In genomic region chr10:17181751-17182150, GRCh38 we compare ENCODE assay signal across 18 cellular contexts. TPM values are rescaled to one million over a fixed set of nuclear protein-coding genes. Genes with fewer than 3 reads are reported as not detected.
A peak's percentile ranks its signal among the peaks of the same experiment; 100 is the strongest.
DNase-seq lines count a peak whose midpoint lies in the region; FAIRE-seq and TF ChIP-seq lines count a peak whose summit lies in the region.
"Had no signal": no experiment of that assay in that cellular context is flagged by ENCODE, and none has a peak within 500 bp of the region (broad histone marks: within the 10 kb centered on the region; RNA-seq: fewer than 3 reads in every experiment).

No MANE protein-coding gene starts in this region.

- no peak for TF ChIP-seq POLR2A in endothelial cell of umbilical vein (IDR thresholded peaks at IDR 0.05; ENCODE audit: low read depth, low read length)

- H3K4me1 Mint-ChIP-seq in type B pancreatic cell (ENCODE audit: unreplicated experiment) (peaks cover 20% of the 10 kb centered on the region), osteocyte (ENCODE audit: unreplicated experiment) (peaks cover 5% of the 10 kb centered on the region)

- no peaks in the 10 kb centered on the region for H3K9me3 ChIP-seq in endothelial cell of umbilical vein (replicated peaks; ENCODE audit: control insufficient read depth, insufficient read depth, low read length)

- no peaks in the 10 kb centered on the region for H3K27me3 Mint-ChIP-seq in type B pancreatic cell
- no peaks in the 10 kb centered on the region for H3K27me3 Mint-ChIP-seq in osteocyte (ENCODE audit: unreplicated experiment)
- H3K27me3 Mint-ChIP-seq: brain; CD4-positive, alpha-beta T cell had no signal

- no TSS peak for BruUV-seq in endothelial cell of umbilical vein (replicated peaks; lab: Mats Ljungman, UMichigan)

- no peak overlapping the region for H3K4me2 ChIP-seq in endothelial cell of umbilical vein (ENCODE audit: insufficient read depth, low read length)

- H3K27ac ChIP-seq in endothelial cell of umbilical vein (ENCODE audit: insufficient read depth, low read depth, low read length), result no peak overlapping the region
- H3K27ac ChIP-seq: RWPE1 had no signal

- H3K4me3 ChIP-seq in endothelial cell of umbilical vein (replicated peaks in 1 of 3; ENCODE audit: insufficient read depth in 1 of 3, low read depth in 1 of 3, low read length in 3 of 3), result no peak overlapping the region

- CTCF ChIA-PET in endothelial cell of umbilical vein (lab: Charles Lee), result interaction anchor here (1.4 to 1.5 kb wide), 3 partner anchors 10 to 132 kb away, joined by 3 to 5 read pairs (median 4); partner anchors contain the start of gene TRDMT1

- H3K79me2 ChIP-seq in endothelial cell of umbilical vein (ENCODE audit: control insufficient read depth, insufficient read depth, low read length), result no peaks in the 10 kb centered on the region

- H3K27ac Mint-ChIP-seq in type B pancreatic cell (no peak overlapping the region), osteocyte (ENCODE audit: unreplicated experiment) (no peak overlapping the region)
- H3K27ac Mint-ChIP-seq: activated naive CD4-positive, alpha-beta T cell treated with anti-CD3 and anti-CD28 coated beads for 36 hours; CD4-positive, alpha-beta T cell had no signal

- H3K4me1 ChIP-seq in endothelial cell of umbilical vein (ENCODE audit: control insufficient read depth, extremely low read depth, insufficient read depth, low read length), result no peaks in the 10 kb centered on the region

- no peaks in the 10 kb centered on the region for H3K36me3 ChIP-seq in endothelial cell of umbilical vein (ENCODE audit: control insufficient read depth in 2 of 2, extremely low read depth in 1 of 2, insufficient read depth in 2 of 2, low read length in 2 of 2)

- TF ChIP-seq CTCF in endothelial cell of umbilical vein (IDR thresholded peaks at IDR 0.05; ENCODE audit: extremely low read depth in 1 of 2, insufficient read depth in 1 of 2, low read depth in 1 of 2, low read length in 2 of 2) (no peak), type B pancreatic cell (conservative IDR thresholded peaks at IDR 0.05) (no peak), osteocyte (IDR thresholded peaks at IDR 0.05) (no peak)

- dilution Hi-C loops in endothelial cell of umbilical vein (cut with MboI; ENCODE audit: extremely low pct_ligation_motif_present, low sequenced_read_pairs), result no loop called here

- FAIRE-seq in endothelial cell of umbilical vein (lab: Jason Lieb, UNC), result no peak
- FAIRE-seq: GM18507 had no signal

- intact Hi-C loops in endothelial cell of umbilical vein (cut with micrococcal nuclease), result no loop called here

- H3K36me3 Mint-ChIP-seq in type B pancreatic cell, result no peaks in the 10 kb centered on the region
- H3K36me3 Mint-ChIP-seq in osteocyte (ENCODE audit: unreplicated experiment), result no peaks in the 10 kb centered on the region
- H3K36me3 Mint-ChIP-seq: brain had no signal

- H3K9me1 ChIP-seq in endothelial cell of umbilical vein (replicated peaks; ENCODE audit: control insufficient read depth, extremely low read depth, insufficient read depth, low read length), result no peaks in the 10 kb centered on the region

- H3K4me3 Mint-ChIP-seq in type B pancreatic cell, result peak overlapping the region; percentile 10
- no peak overlapping the region for H3K4me3 Mint-ChIP-seq in osteocyte (ENCODE audit: unreplicated experiment)
- H3K4me3 Mint-ChIP-seq: activated naive CD4-positive, alpha-beta T cell treated with anti-CD3 and anti-CD28 coated beads for 36 hours; brain; CD4-positive, alpha-beta T cell had no signal

- H3K9ac ChIP-seq in endothelial cell of umbilical vein (replicated peaks; ENCODE audit: extremely low read depth, insufficient read depth, low read length), result no peak overlapping the region

- DNase-seq in NCI-H2196 (lab: John Stamatoyannopoulos, UW; ENCODE audit: unreplicated experiment) (peak; percentile 17), NCI-H2196 treated with DMSO at 0.1 percent for 48 hours (lab: John Stamatoyannopoulos, UW; ENCODE audit: unreplicated experiment) (no peak), NCI-H510A treated with DMSO at 0.1 percent for 48 hours (lab: John Stamatoyannopoulos, UW) (peak; percentile 93), endothelial cell of umbilical vein (ENCODE audit: low read depth, low spot score) (peak; percentile 43), type B pancreatic cell (ENCODE audit: extremely low spot score, unreplicated experiment) (no peak), HK-2 (ENCODE audit: unreplicated experiment) (no peak), osteocyte (ENCODE audit: extremely low spot score, unreplicated experiment) (no peak), NOMO-1 treated with dmso at 0.1 percent for 144 hours (lab: John Stamatoyannopoulos, UW; ENCODE audit: unreplicated experiment) (no peak)
- DNase-seq: activated CD4-positive, CD25-positive, alpha-beta regulatory T cell treated with anti-CD3 and anti-CD28 coated beads, Interleukin-2, amount 50 U/mL, for 72 hours; activated naive CD4-positive, alpha-beta T cell treated with anti-CD3 and anti-CD28 coated beads for 36 hours; CD4-positive, alpha-beta T cell; effector CD4-positive, alpha-beta T cell; MM.1S; NCI-H446 treated with DMSO at 0.1 percent for 48 hours; right cardiac atrium had no signal

- H3K9me3 Mint-ChIP-seq in type B pancreatic cell, result no peaks in the 10 kb centered on the region
- no peaks in the 10 kb centered on the region for H3K9me3 Mint-ChIP-seq in osteocyte (ENCODE audit: unreplicated experiment)
- H3K9me3 Mint-ChIP-seq: activated naive CD4-positive, alpha-beta T cell treated with anti-CD3 and anti-CD28 coated beads for 36 hours; brain; CD4-positive, alpha-beta T cell had no signal

- no peak overlapping the region for H2AFZ ChIP-seq in endothelial cell of umbilical vein (ENCODE audit: low read depth, low read length)

- no peaks in the 10 kb centered on the region for H3K27me3 ChIP-seq in endothelial cell of umbilical vein (ENCODE audit: control insufficient read depth in 2 of 2, insufficient read depth in 2 of 2, low read length in 2 of 2)

- no peaks in the 10 kb centered on the region for H4K20me1 ChIP-seq in endothelial cell of umbilical vein (replicated peaks; ENCODE audit: control insufficient read depth, extremely low read depth, insufficient read depth, low read length)

- POLR2A ChIA-PET in endothelial cell of umbilical vein (lab: Charles Lee), result no interaction called here

TF ChIP-seq in endothelial cell of umbilical vein, 7 proteins besides CTCF, POLR2A, EP300 and RAD21:
- TF ChIP-seq MAX (IDR thresholded peaks at IDR 0.05; ENCODE audit: insufficient read depth, insufficient read length), result no peak
- no peak for TF ChIP-seq GATA2 (IDR thresholded peaks at IDR 0.05; ENCODE audit: insufficient read depth, insufficient read length, low read depth, low read length)
- TF ChIP-seq JUN (IDR thresholded peaks at IDR 0.05; ENCODE audit: borderline replicate concordance, insufficient read depth, insufficient read length, low read depth), result no peak
- no peak for TF ChIP-seq POLR2AphosphoS5 (IDR thresholded peaks at IDR 0.05; ENCODE audit: insufficient read depth, low read depth, low read length)
- no peak for TF ChIP-seq MYC (IDR thresholded peaks at IDR 0.05; ENCODE audit: low read depth, low read length)
- no peak for TF ChIP-seq FOS (IDR thresholded peaks at IDR 0.05; ENCODE audit: borderline replicate concordance, insufficient read depth, low read length)
- TF ChIP-seq EZH2 (IDR thresholded peaks at IDR 0.05; ENCODE audit: borderline replicate concordance, low read depth, low read length, severe bottlenecking), result no peak
TF ChIP-seq in endothelial cell of umbilical vein: peak in this region for 0.

RNA-seq across cellular contexts. Expression of gene TRDMT1, which starts 19.7 kb away (rescaled TPM):
- 12.3 and 15.2 TPM in 2 replicates for total RNA-seq in endothelial cell of umbilical vein
- 10.0 and 15.3 TPM in 2 replicates for polyA plus RNA-seq in endothelial cell of umbilical vein
- polyA plus RNA-seq in endothelial cell of umbilical vein (2011; cell fraction: cytosol; rRNA removed), result 5.1 and 5.2 TPM in 2 replicates
- polyA plus RNA-seq in endothelial cell of umbilical vein (2011; cell fraction: nucleus; rRNA removed), result 11.3 and 14.3 TPM in 2 replicates
- 3.5 and 6.1 TPM in 2 replicates for polyA plus RNA-seq in endothelial cell of umbilical vein (2012)
- 15.6 and 18.2 TPM in 2 replicates for polyA minus RNA-seq in endothelial cell of umbilical vein
- polyA minus RNA-seq in endothelial cell of umbilical vein (2011; cell fraction: cytosol; rRNA and poly(A)+ RNA removed), result 2.0 TPM
- polyA minus RNA-seq in endothelial cell of umbilical vein (2011; cell fraction: nucleus; rRNA and poly(A)+ RNA removed), result 52.0 and 59.3 TPM in 2 replicates
- 3.9 and 9.0 TPM in 2 replicates for total RNA-seq in type B pancreatic cell (ENCODE audit: low replicate concordance)
- 5.9 and 6.6 TPM in 2 replicates for total RNA-seq in osteocyte

RNA-seq across cellular contexts. Expression of gene VIM, which starts 46.3 kb away (rescaled TPM):
- total RNA-seq in endothelial cell of umbilical vein, result 5,754 and 5,781 TPM in 2 replicates
- polyA plus RNA-seq in endothelial cell of umbilical vein, result 5,699 and 8,361 TPM in 2 replicates
- 5,912 and 6,029 TPM in 2 replicates for polyA plus RNA-seq in endothelial cell of umbilical vein (2011; cell fraction: cytosol; rRNA removed)
- polyA plus RNA-seq in endothelial cell of umbilical vein (2011; cell fraction: nucleus; rRNA removed), result 4,094 and 4,300 TPM in 2 replicates
- polyA plus RNA-seq in endothelial cell of umbilical vein (2012), result 4,943 and 4,968 TPM in 2 replicates
- 4,544 and 4,712 TPM in 2 replicates for polyA minus RNA-seq in endothelial cell of umbilical vein
- 370 TPM for polyA minus RNA-seq in endothelial cell of umbilical vein (2011; cell fraction: cytosol; rRNA and poly(A)+ RNA removed)
- polyA minus RNA-seq in endothelial cell of umbilical vein (2011; cell fraction: nucleus; rRNA and poly(A)+ RNA removed), result 1,556 and 2,259 TPM in 2 replicates
- total RNA-seq in type B pancreatic cell (ENCODE audit: low replicate concordance), result 102 and 2,500 TPM in 2 replicates
- 2,114 and 2,178 TPM in 2 replicates for total RNA-seq in osteocyte

RNA-seq across cellular contexts. Expression of gene CUBN, which starts 52.1 kb away (rescaled TPM):
- total RNA-seq in endothelial cell of umbilical vein (2.7 and 3.0 TPM in 2 replicates), type B pancreatic cell (ENCODE audit: low replicate concordance) (1.0 and 2.2 TPM in 2 replicates), osteocyte (1.4 and 1.7 TPM in 2 replicates)
- polyA plus RNA-seq in endothelial cell of umbilical vein, result 3.6 and 4.6 TPM in 2 replicates
- 2.5 and 3.6 TPM in 2 replicates for polyA plus RNA-seq in endothelial cell of umbilical vein (2011; cell fraction: cytosol; rRNA removed)
- polyA plus RNA-seq in endothelial cell of umbilical vein (2011; cell fraction: nucleus; rRNA removed), result 8.7 and 9.2 TPM in 2 replicates
- polyA plus RNA-seq in endothelial cell of umbilical vein (2012), result 1.3 and 1.5 TPM in 2 replicates
- 8.7 and 11.7 TPM in 2 replicates for polyA minus RNA-seq in endothelial cell of umbilical vein
- not detected for polyA minus RNA-seq in endothelial cell of umbilical vein (2011; cell fraction: cytosol; rRNA and poly(A)+ RNA removed)
- polyA minus RNA-seq in endothelial cell of umbilical vein (2011; cell fraction: nucleus; rRNA and poly(A)+ RNA removed), result 13.3 and 19.8 TPM in 2 replicates

Comparison
In these comparisons a context has a peak if more than half of its experiments do, and no peak if none do; other contexts are left out.
1. DNase-seq: peak in NCI-H2196 (single experiment), NCI-H510A treated with DMSO at 0.1 percent for 48 hours (single experiment) and endothelial cell of umbilical vein (single experiment); none in NCI-H2196 treated with DMSO at 0.1 percent for 48 hours (single experiment), type B pancreatic cell (single experiment), HK-2 (single experiment), osteocyte (single experiment) and NOMO-1 treated with dmso at 0.1 percent for 144 hours (single experiment).